ENCODE assay signal across 19 cellular contexts in the genomic region with DNA sequence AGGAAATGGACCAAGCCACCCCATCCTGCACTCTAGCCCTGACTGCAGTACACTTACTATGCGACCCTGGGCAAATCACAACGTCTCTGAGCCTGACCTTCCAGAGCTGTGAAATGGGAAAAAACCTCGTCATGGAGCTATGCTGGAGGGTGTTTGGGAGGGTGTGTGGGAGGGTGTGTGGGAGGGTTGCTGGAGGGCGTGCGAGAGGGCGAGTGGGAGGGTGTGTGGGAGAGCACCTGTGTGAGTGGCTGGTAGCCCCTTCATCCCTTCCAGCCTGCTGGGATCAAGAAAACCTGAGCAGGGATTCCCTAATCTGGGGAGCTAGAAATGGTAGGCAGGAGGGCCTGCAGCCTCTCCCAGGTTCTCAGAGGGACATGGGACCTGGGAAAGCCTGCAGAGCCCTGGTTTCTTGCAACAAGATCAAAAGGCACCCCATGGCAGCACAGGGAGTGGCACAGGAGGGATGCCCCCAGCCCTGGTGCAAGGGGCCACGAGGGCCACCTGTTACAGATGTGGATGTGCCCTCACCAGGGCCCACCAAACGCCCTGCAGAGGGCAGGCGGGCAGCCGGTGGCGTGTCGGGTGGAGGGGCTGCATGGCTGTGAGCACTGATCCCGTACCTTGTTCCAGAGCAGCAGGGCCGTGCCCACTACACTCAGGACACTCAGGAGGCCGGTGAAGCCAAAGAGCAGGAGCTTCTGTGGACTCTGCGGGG. TPM values are rescaled to one million over a fixed set of nuclear protein-coding genes. Genes with fewer than 3 reads are reported as not detected.
DNase-seq lines count a peak whose midpoint lies in the region; ATAC-seq and TF ChIP-seq lines count a peak whose summit lies in the region.
"Had no signal": no experiment of that assay in that cellular context is flagged by ENCODE, and none has a peak within 500 bp of the region (broad histone marks: within the 10 kb centered on the region; RNA-seq: fewer than 3 reads in every experiment).

No MANE protein-coding gene starts in this region.

- H3K9ac ChIP-seq in H9 (ENCODE audit: extremely low read depth, insufficient read length, low read length) (no peak overlapping the region), neuronal stem cell (ENCODE audit: low read depth, low read length, poor library complexity) (peak overlapping the region; percentile 26), MM.1S (ENCODE audit: low read length) (no peak overlapping the region)
- H3K9ac ChIP-seq: GM23248 had no signal

- H3K9me3 Mint-ChIP-seq in H9: no peaks in the 10 kb centered on the region; a peak in 1 of 5 replicates
- H3K9me3 Mint-ChIP-seq: CD4-positive, CD25-positive, alpha-beta regulatory T cell; CD8-positive, alpha-beta memory T cell had no signal

- H3K23ac ChIP-seq in H9 (ENCODE audit: insufficient read length, low read depth, low read length): no peak overlapping the region
- no peak overlapping the region for H3K23ac ChIP-seq in neuronal stem cell (ENCODE audit: low read depth, low read length, poor library complexity)

- no peak overlapping the region for H2BK20ac ChIP-seq in H9 (ENCODE audit: low read depth, low read length, poor library complexity, severe bottlenecking)

- intact Hi-C loops in transverse colon (cut with DNase I; ENCODE audit: low total_unique reads): no loop called here

- H2BK120ac ChIP-seq in H9 (ENCODE audit: low read depth, low read length, poor library complexity, severe bottlenecking) (no peak overlapping the region), neuronal stem cell (ENCODE audit: low read depth, low read length) (no peak overlapping the region)

- H2BK5ac ChIP-seq in H9 (ENCODE audit: insufficient read length, low read length) (no peak overlapping the region), neuronal stem cell (ENCODE audit: low read length) (no peak overlapping the region)

- H3K4ac ChIP-seq in H9 (ENCODE audit: low read depth, low read length) (no peak overlapping the region), neuronal stem cell (ENCODE audit: low read length) (no peak overlapping the region)

- peaks cover 42% of the 10 kb centered on the region for H3K27me3 Mint-ChIP-seq in H9 (ENCODE audit: low read depth)
- H3K27me3 Mint-ChIP-seq: B cell had no signal

- H4K20me1 ChIP-seq in H9 (ENCODE audit: control insufficient read depth, insufficient read depth, insufficient read length) (no peaks in the 10 kb centered on the region), MM.1S (ENCODE audit: insufficient read depth, low read length) (no peaks in the 10 kb centered on the region)

- H3K9me2 ChIP-seq in MM.1S (replicated peaks; ENCODE audit: insufficient read depth, low read length): no peaks in the 10 kb centered on the region

- H2BK15ac ChIP-seq in H9 (ENCODE audit: low read depth, low read length) (no peak overlapping the region), neuronal stem cell (ENCODE audit: low read length) (peak overlapping the region; percentile 93)

- H2BK12ac ChIP-seq in H9 (ENCODE audit: insufficient read length, low read depth, low read length) (no peak overlapping the region), neuronal stem cell (ENCODE audit: low read length) (no peak overlapping the region)

- H3K36me3 Mint-ChIP-seq in H9 (ENCODE audit: insufficient read depth in 1 of 3, low read depth in 3 of 3): no peaks in the 10 kb centered on the region
- H3K36me3 Mint-ChIP-seq: CD4-positive, CD25-positive, alpha-beta regulatory T cell; CD8-positive, alpha-beta memory T cell had no signal

- no peaks in the 10 kb centered on the region for H3K23me2 ChIP-seq in H9 (ENCODE audit: insufficient read length, low read depth, low read length, poor library complexity, severe bottlenecking)

- no peak overlapping the region for H2AFZ ChIP-seq in H9 (ENCODE audit: low read length)
- H2AFZ ChIP-seq in neuronal stem cell (ENCODE audit: low read length): no peak overlapping the region
- no peak overlapping the region for H2AFZ ChIP-seq in MM.1S (ENCODE audit: low read length)
- H2AFZ ChIP-seq: GM23248 had no signal

- peak overlapping the region; percentile 6; the same call in 1 of the 2 replicates for H3K14ac ChIP-seq in H9 (ENCODE audit: insufficient read depth, low read length)
- H3K14ac ChIP-seq in neuronal stem cell (ENCODE audit: low read length): no peak overlapping the region

- no peaks in the 10 kb centered on the region for H3K27me3 ChIP-seq in H9 (ENCODE audit: insufficient read depth, low read length)
- peaks cover 3% of the 10 kb centered on the region for H3K27me3 ChIP-seq in RWPE2 (ENCODE audit: insufficient read depth, poor library complexity, severe bottlenecking)
- peaks cover 0 to 62% (median 0%) of the 10 kb centered on the region in 3 experiments for H3K27me3 ChIP-seq in neuronal stem cell (ENCODE audit: control insufficient read depth in 3 of 3, insufficient read depth in 3 of 3, low read depth in 1 of 3, low read length in 3 of 3)
- no peaks in the 10 kb centered on the region for H3K27me3 ChIP-seq in transverse colon
- H3K27me3 ChIP-seq in MM.1S (replicated peaks; ENCODE audit: insufficient read depth, low read length): peaks cover 73% of the 10 kb centered on the region

- H3K4me3 ChIP-seq in RWPE2 (ENCODE audit: severe bottlenecking): no peak overlapping the region
- peak overlapping the region in 1 of 2 donors; percentile 19 for H3K4me3 ChIP-seq in neuronal stem cell (ENCODE audit: low read length in 2 of 2)
- H3K4me3 ChIP-seq in transverse colon: no peak overlapping the region
- H3K4me3 ChIP-seq in MM.1S (ENCODE audit: low read length): no peak overlapping the region
- H3K4me3 ChIP-seq: GM12878, GM23248 had no signal

- no peak for TF ChIP-seq EP300 in transverse colon (IDR thresholded peaks at IDR 0.05; ENCODE audit: low read depth)

- no peaks in the 10 kb centered on the region for H3K36me3 ChIP-seq in RWPE2 (ENCODE audit: low read depth)
- H3K36me3 ChIP-seq in neuronal stem cell (replicated peaks in 1 of 2; ENCODE audit: control insufficient read depth in 2 of 2, insufficient read depth in 2 of 2, low read length in 2 of 2): no peaks in the 10 kb centered on the region
- no peaks in the 10 kb centered on the region for H3K36me3 ChIP-seq in transverse colon
- no peaks in the 10 kb centered on the region for H3K36me3 ChIP-seq in MM.1S (replicated peaks; ENCODE audit: insufficient read depth, low read length)

- H3K9me3 ChIP-seq in H9 (ENCODE audit: control insufficient read depth, low read depth, low read length) (no peaks in the 10 kb centered on the region), RWPE2 (ENCODE audit: severe bottlenecking) (no peaks in the 10 kb centered on the region), neuronal stem cell (replicated peaks in 1 of 2; ENCODE audit: control insufficient read depth in 2 of 2, insufficient read depth in 1 of 2, low read depth in 1 of 2, low read length in 2 of 2) (no peaks in the 10 kb centered on the region), transverse colon (no peaks in the 10 kb centered on the region), MM.1S (replicated peaks; ENCODE audit: insufficient read depth, low read length) (no peaks in the 10 kb centered on the region)

- no peak for DNase-seq in H9
- DNase-seq in RWPE2 (ENCODE audit: low spot score): peak; percentile 45
- no peak for DNase-seq in neuronal stem cell (ENCODE audit: low spot score)
- no peak for DNase-seq in transverse colon
- DNase-seq in SKM-1 (lab: John Stamatoyannopoulos, UW; ENCODE audit: unreplicated experiment): no peak
- DNase-seq in MM.1S: no peak
- DNase-seq: C1 segment of cervical spinal cord; CD4-positive, CD25-positive, alpha-beta regulatory T cell; CD8-positive, alpha-beta memory T cell; COR-L47; DMS 273 treated with DMSO at 0.1 percent for 48 hours; DMS53; DND-41; EL; GM23248 had no signal

- TF ChIP-seq CTCF in H9 (conservative IDR thresholded peaks at IDR 0.05): no peak
- no peak for TF ChIP-seq CTCF in RWPE2 (IDR thresholded peaks at IDR 0.05; ENCODE audit: poor library complexity, severe bottlenecking)
- TF ChIP-seq CTCF in transverse colon (IDR thresholded peaks at IDR 0.05): no peak
- no peak for TF ChIP-seq CTCF in MM.1S (IDR thresholded peaks at IDR 0.05; ENCODE audit: low read length)

- H3K4me2 ChIP-seq in H9 (ENCODE audit: insufficient read depth, insufficient read length, low read length) (no peak overlapping the region), neuronal stem cell (ENCODE audit: insufficient read depth, low read length, poor library complexity, severe bottlenecking) (no peak overlapping the region), MM.1S (ENCODE audit: low read depth, low read length) (no peak overlapping the region)

- H2AK5ac ChIP-seq in H9 (ENCODE audit: insufficient read length, low read length): no peak overlapping the region
- peak overlapping the region; percentile 58 for H2AK5ac ChIP-seq in neuronal stem cell (ENCODE audit: low read depth, low read length)

- H4K5ac ChIP-seq in H9 (ENCODE audit: insufficient read length, low read depth, low read length): no peak overlapping the region

- H3K4me1 ChIP-seq in H9 (ENCODE audit: insufficient read depth, low read length): peaks cover 4% of the 10 kb centered on the region; the same call in 1 of the 2 replicates
- no peaks in the 10 kb centered on the region for H3K4me1 ChIP-seq in RWPE2 (ENCODE audit: insufficient read depth, poor library complexity, severe bottlenecking)
- peaks cover 8 to 15% of the 10 kb centered on the region in 2 donors for H3K4me1 ChIP-seq in neuronal stem cell (ENCODE audit: control insufficient read depth in 2 of 2, insufficient read depth in 1 of 2, low read depth in 1 of 2, low read length in 2 of 2)
- H3K4me1 ChIP-seq in transverse colon: peaks cover 0 to 3% (median 0%) of the 10 kb centered on the region in 4 donors
- H3K4me1 ChIP-seq in MM.1S (ENCODE audit: low read length): no peaks in the 10 kb centered on the region

- H4K91ac ChIP-seq in H9 (ENCODE audit: insufficient read length, low read depth, low read length) (no peak overlapping the region), neuronal stem cell (ENCODE audit: low read depth, low read length, poor library complexity) (no peak overlapping the region)

- H3K27ac Mint-ChIP-seq in H9: no peak overlapping the region; a peak in 1 of 7 replicates
- H3K27ac Mint-ChIP-seq: B cell; CD8-positive, alpha-beta memory T cell had no signal

- no peak overlapping the region for H4K8ac ChIP-seq in H9 (replicated peaks; ENCODE audit: insufficient read length, low read depth, low read length)
- no peak overlapping the region for H4K8ac ChIP-seq in neuronal stem cell (ENCODE audit: low read depth, low read length)

- H3K27ac ChIP-seq in H9 (ENCODE audit: insufficient read length, low read depth, low read length) (no peak overlapping the region), RWPE2 (ENCODE audit: poor library complexity, severe bottlenecking) (no peak overlapping the region), neuronal stem cell (replicated peaks; ENCODE audit: low read length) (no peak overlapping the region), transverse colon (no peak overlapping the region), MM.1S (ENCODE audit: low read length) (no peak overlapping the region)
- H3K27ac ChIP-seq: GM23248 had no signal

- no peak overlapping the region for H3K4me3 Mint-ChIP-seq in H9
- H3K4me3 Mint-ChIP-seq: B cell had no signal

- no peaks in the 10 kb centered on the region for H3F3A ChIP-seq in MM.1S (ENCODE audit: insufficient read depth, low read length)

- no peak for TF ChIP-seq POLR2A in transverse colon (IDR thresholded peaks at IDR 0.05)

- no CpG with 5 or more reads among the region's 16 CpGs for WGBS in H9 (ENCODE audit: extremely low coverage, insufficient read length, low lambda C conversion rate)
- WGBS in neuronal stem cell (ENCODE audit: extremely low coverage in 2 of 2, insufficient read length in 2 of 2, insufficient replicate concordance in 1 of 2), 2 donors: 100% methylated on average over 3 of the region's 16 CpGs; no CpG with 5 or more reads in 1 of the 2 donors
- WGBS in transverse colon (ENCODE audit: low coverage in 1 of 2), 2 donors: 86 to 94% methylated on average over 3 to 16 of the region's 16 CpGs

- in situ Hi-C loops in transverse colon (cut with MboI; ENCODE audit: low pct_ligation_motif_present in 1 of 4, low pct_unique_long_range_greater_than_20kb in 1 of 4, low sequenced_read_pairs in 3 of 4): no loop called here

- H3K18ac ChIP-seq in H9 (ENCODE audit: insufficient read length, low read depth, low read length): no peak overlapping the region
- peak overlapping the region; percentile 53 for H3K18ac ChIP-seq in neuronal stem cell (ENCODE audit: low read length)

- H3K79me2 ChIP-seq in H9 (ENCODE audit: insufficient read depth, low read length): no peaks in the 10 kb centered on the region
- no peaks in the 10 kb centered on the region for H3K79me2 ChIP-seq in MM.1S (ENCODE audit: low read length)

- no peak overlapping the region for H3T11ph ChIP-seq in H9 (ENCODE audit: low read length)

- no peak for ATAC-seq in RWPE2 (ENCODE audit: low read depth)
- ATAC-seq: GM12878, HCT116 had no signal

- H3K56ac ChIP-seq in H9 (ENCODE audit: insufficient read length, low read depth, low read length): no peak overlapping the region

- H3K4me1 Mint-ChIP-seq in H9: peaks cover 30 to 39% of the 10 kb centered on the region in 2 experiments
- H3K4me1 Mint-ChIP-seq: CD4-positive, CD25-positive, alpha-beta regulatory T cell; CD8-positive, alpha-beta memory T cell had no signal

- H3K79me1 ChIP-seq in H9 (ENCODE audit: insufficient read depth, low read depth, low read length, poor library complexity, severe bottlenecking) (no peaks in the 10 kb centered on the region), neuronal stem cell (ENCODE audit: low read depth, low read length) (no peaks in the 10 kb centered on the region)

RNA-seq across cellular contexts. Expression of a gene that starts 23.2 kb away (rescaled TPM):
- total RNA-seq in H9 (2021) (0.55 and 0.68 TPM in 2 replicates), transverse colon (1 to 10 TPM in 2 of 4 donors, not detected in 2; 1.1 to 1.4 TPM)
- polyA plus RNA-seq in neuronal stem cell (2013, experiment 1 of 2): 0.13 TPM
- polyA plus RNA-seq in neuronal stem cell (2013, experiment 2 of 2): 0.14 TPM
- total RNA-seq: GM23248, HT-29 had no signal
- polyA plus RNA-seq: CD8-positive, alpha-beta memory T cell; GM23248 had no signal
